8 cellular contexts compared by ENCODE assay signal in genomic region chr21:43975469-43976098, GRCh38. TPM values are rescaled to one million over a fixed set of nuclear protein-coding genes. Genes with fewer than 3 reads are reported as not detected.
A peak's percentile ranks its signal among the peaks of the same experiment; 100 is the strongest.
DNase-seq lines count a peak whose midpoint lies in the region; ATAC-seq and TF ChIP-seq lines count a peak whose summit lies in the region.

No MANE protein-coding gene starts in this region.

- intact Hi-C loops in activated CD4-positive, alpha-beta T cell treated with anti-CD3 and anti-CD28 coated beads for 36 hours (cut with DNase I, micrococcal nuclease) = loop anchor here (1.0 to 5.0 kb wide), 5 partner anchors 36 to 165 kb away; partner anchors contain the start of gene AGPAT3 (in 1 of the 2)

- TF ChIP-seq CTCF in GM23338 (conservative IDR thresholded peaks at IDR 0.05; ENCODE audit: low read depth in 2 of 2) (peak; percentile 89 to 95), chondrocyte (IDR thresholded peaks at IDR 0.05) (peak; percentile 95)

- peaks cover 9% of the 10 kb centered on the region for H3K27me3 Mint-ChIP-seq in GM23338 (ENCODE audit: insufficient read depth, low read depth, poor library complexity)
- H3K27me3 Mint-ChIP-seq in activated CD4-positive, alpha-beta T cell treated with anti-CD3 and anti-CD28 coated beads for 36 hours = no peaks in the 10 kb centered on the region
- no peaks in the 10 kb centered on the region for H3K27me3 Mint-ChIP-seq in chondrocyte (ENCODE audit: low read depth)

- H3K4me1 Mint-ChIP-seq in GM23338 (no peaks in the 10 kb centered on the region), chondrocyte (ENCODE audit: low read depth) (peaks cover 2% of the 10 kb centered on the region)
- H3K4me1 Mint-ChIP-seq in activated CD4-positive, alpha-beta T cell treated with anti-CD3 and anti-CD28 coated beads for 36 hours = peaks cover 9% of the 10 kb centered on the region

- H3K9me3 Mint-ChIP-seq in GM23338 = no peaks in the 10 kb centered on the region
- no peaks in the 10 kb centered on the region for H3K9me3 Mint-ChIP-seq in activated CD4-positive, alpha-beta T cell treated with anti-CD3 and anti-CD28 coated beads for 36 hours (ENCODE audit: low read depth)
- no peaks in the 10 kb centered on the region for H3K9me3 Mint-ChIP-seq in chondrocyte (ENCODE audit: low read depth)

- no peaks in the 10 kb centered on the region for H3K79me2 ChIP-seq in GM23338 (replicated peaks; ENCODE audit: insufficient read depth)

- H3K36me3 ChIP-seq in GM23338 (ENCODE audit: insufficient read depth) = no peaks in the 10 kb centered on the region

- peaks cover 6% of the 10 kb centered on the region; the same call in 1 of the 2 replicates for H3F3A ChIP-seq in GM23338 (replicated peaks; ENCODE audit: low read depth)

- no peaks in the 10 kb centered on the region for H3K4me1 ChIP-seq in GM23338 (ENCODE audit: insufficient read depth)

- POLR2A ChIA-PET in activated CD4-positive, alpha-beta T cell treated with anti-CD3 and anti-CD28 coated beads for 36 hours (lab: Charles Lee) = interaction anchor here (0.7 kb wide), 1 partner anchor 165 kb away, joined by 3 read pairs; no protein-coding TSS in a partner anchor

- ATAC-seq in GM23338 (peak; percentile 92), left lobe of liver (peak; percentile 83)
- ATAC-seq in activated CD4-positive, alpha-beta T cell treated with anti-CD3 and anti-CD28 coated beads for 36 hours = peak; percentile 94

- H3K27ac Mint-ChIP-seq in GM23338 = peak overlapping the region; percentile 86; the same call in 1 of the 2 replicates
- H3K27ac Mint-ChIP-seq in activated CD4-positive, alpha-beta T cell treated with anti-CD3 and anti-CD28 coated beads for 36 hours = peak overlapping the region; percentile 86
- H3K27ac Mint-ChIP-seq in chondrocyte (ENCODE audit: unreplicated experiment) = no peak overlapping the region

- H3K9me2 ChIP-seq in GM23338 (ENCODE audit: insufficient read depth) = no peaks in the 10 kb centered on the region

- CTCF ChIA-PET in activated CD4-positive, alpha-beta T cell treated with anti-CD3 and anti-CD28 coated beads for 36 hours (lab: Charles Lee) = interaction anchor here (0.5 to 2.6 kb wide), 17 partner anchors 9 to 192 kb away, joined by 3 to 22 read pairs (median 3); partner anchors contain the start of gene TRAPPC10

- peak overlapping the region; percentile 79 for H3K4me2 ChIP-seq in GM23338

- DNase-seq in Ammon's horn (ENCODE audit: low spot score) = peak; percentile 83
- peak; percentile 82 for DNase-seq in GM23338 (ENCODE audit: low spot score)
- peak; percentile 78 for DNase-seq in NCI-H2171 treated with DMSO at 0.1 percent for 48 hours (lab: John Stamatoyannopoulos, UW)
- DNase-seq in activated CD4-positive, alpha-beta T cell treated with anti-CD3 and anti-CD28 coated beads for 36 hours = peak; percentile 92
- no peak for DNase-seq in chondrocyte (ENCODE audit: low spot score)
- peak; percentile 77 for DNase-seq in left lobe of liver (ENCODE audit: low spot score)
- peak; percentile 77 to 80 for DNase-seq in stimulated activated CD4-positive, alpha-beta T cell treated with anti-CD3 and anti-CD28 coated beads, Interleukin-4, amount 100 ng/mL, for 4 hours
- no peak for DNase-seq in NCI-H128 (lab: John Stamatoyannopoulos, UW; ENCODE audit: unreplicated experiment)

- no peaks in the 10 kb centered on the region for H4K20me1 ChIP-seq in GM23338 (replicated peaks; ENCODE audit: insufficient read depth)

- no peaks in the 10 kb centered on the region for H3K27me3 ChIP-seq in GM23338 (ENCODE audit: insufficient read depth)

- peak overlapping the region; percentile 71 for H3K4me3 Mint-ChIP-seq in GM23338
- no peak overlapping the region for H3K4me3 Mint-ChIP-seq in activated CD4-positive, alpha-beta T cell treated with anti-CD3 and anti-CD28 coated beads for 36 hours
- no peak overlapping the region for H3K4me3 Mint-ChIP-seq in chondrocyte (ENCODE audit: unreplicated experiment)

- peak overlapping the region; percentile 46 for H3K4me3 ChIP-seq in GM23338

- H2AFZ ChIP-seq in GM23338 = peak overlapping the region; percentile 93

- H3K36me3 Mint-ChIP-seq in GM23338 (ENCODE audit: low read depth) = no peaks in the 10 kb centered on the region
- H3K36me3 Mint-ChIP-seq in activated CD4-positive, alpha-beta T cell treated with anti-CD3 and anti-CD28 coated beads for 36 hours (ENCODE audit: low read depth) = peaks cover 25% of the 10 kb centered on the region
- H3K36me3 Mint-ChIP-seq in chondrocyte (ENCODE audit: low read depth) = peaks cover 3% of the 10 kb centered on the region

- H3K27ac ChIP-seq in GM23338 (ENCODE audit: low read depth) = no peak overlapping the region

TF ChIP-seq in GM23338, 12 proteins besides CTCF, POLR2A, EP300 and RAD21:
- TF ChIP-seq EZH2 (IDR thresholded peaks at IDR 0.05; ENCODE audit: low read depth, unreplicated experiment) (no peak), ZNF114 (CRISPR knock-in tag; IDR thresholded peaks at IDR 0.05) (no peak)

RNA-seq across cellular contexts. Expression of gene TRAPPC10, which starts 36.5 kb away (rescaled TPM):
- total RNA-seq in GM23338 (2014; rRNA removed; shearing (Covaris generic)) = 27.1 and 30.9 TPM in 2 replicates
- polyA plus RNA-seq in GM23338 (2016; fragmentation: Nextera tagmentation; extraction: Ambion mirVana) = 14.0 and 16.2 TPM in 2 replicates
- 10 to 100 TPM; 40.2 to 58.7 TPM for total RNA-seq in activated CD4-positive, alpha-beta T cell treated with anti-CD3 and anti-CD28 coated beads for 36 hours
- total RNA-seq in chondrocyte (31.0 to 41.8 TPM (median 37.0 TPM) in 3 replicates), left lobe of liver (21.2 TPM)

Comparison
In these comparisons a context has a peak if more than half of its experiments do, and no peak if none do; other contexts are left out.
1. DNase-seq: peak in Ammon's horn (single experiment), GM23338 (single experiment), NCI-H2171 treated with DMSO at 0.1 percent for 48 hours (single experiment), activated CD4-positive, alpha-beta T cell treated with anti-CD3 and anti-CD28 coated beads for 36 hours (single experiment), left lobe of liver (single experiment) and stimulated activated CD4-positive, alpha-beta T cell treated with anti-CD3 and anti-CD28 coated beads, Interleukin-4, amount 100 ng/mL, for 4 hours (2 of 2); none in chondrocyte (single experiment) and NCI-H128 (single experiment).
2. Peak in every context shown above with its lines, with median percentiles within 50 percentile points of each other: ATAC-seq.